In genomic region chr6:150979826-150980225, GRCh38 we compare ENCODE assay signal across 1 cellular context.
TF ChIP-seq lines count a peak whose summit lies in the region.

No MANE protein-coding gene starts in this region.

TF ChIP-seq in WTC11, 78 proteins besides CTCF, POLR2A, EP300 and RAD21 (continued from another document):
- TF ChIP-seq ZNF532 (CRISPR knock-in tag; IDR thresholded peaks at IDR 0.05; ENCODE audit: borderline replicate concordance) (no peak), AFF4 (CRISPR knock-in tag; IDR thresholded peaks at IDR 0.05; ENCODE audit: borderline replicate concordance) (no peak), GTF2I (CRISPR knock-in tag; conservative IDR thresholded peaks at IDR 0.05) (no peak), FOXK1 (CRISPR knock-in tag; IDR thresholded peaks at IDR 0.05) (no peak), ZNF425 (CRISPR knock-in tag; conservative IDR thresholded peaks at IDR 0.05) (no peak), MAX (CRISPR knock-in tag; IDR thresholded peaks at IDR 0.05) (no peak), GRHL2 (CRISPR knock-in tag; IDR thresholded peaks at IDR 0.05; ENCODE audit: insufficient replicate concordance, severe bottlenecking) (no peak)
- TF ChIP-seq, protein P1, sequence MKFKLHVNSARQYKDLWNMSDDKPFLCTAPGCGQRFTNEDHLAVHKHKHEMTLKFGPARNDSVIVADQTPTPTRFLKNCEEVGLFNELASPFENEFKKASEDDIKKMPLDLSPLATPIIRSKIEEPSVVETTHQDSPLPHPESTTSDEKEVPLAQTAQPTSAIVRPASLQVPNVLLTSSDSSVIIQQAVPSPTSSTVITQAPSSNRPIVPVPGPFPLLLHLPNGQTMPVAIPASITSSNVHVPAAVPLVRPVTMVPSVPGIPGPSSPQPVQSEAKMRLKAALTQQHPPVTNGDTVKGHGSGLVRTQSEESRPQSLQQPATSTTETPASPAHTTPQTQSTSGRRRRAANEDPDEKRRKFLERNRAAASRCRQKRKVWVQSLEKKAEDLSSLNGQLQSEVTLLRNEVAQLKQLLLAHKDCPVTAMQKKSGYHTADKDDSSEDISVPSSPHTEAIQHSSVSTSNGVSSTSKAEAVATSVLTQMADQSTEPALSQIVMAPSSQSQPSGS (CRISPR knock-in tag; IDR thresholded peaks at IDR 0.05; ENCODE audit: borderline replicate concordance, low read depth): no peak
- TF ChIP-seq, protein P2, sequence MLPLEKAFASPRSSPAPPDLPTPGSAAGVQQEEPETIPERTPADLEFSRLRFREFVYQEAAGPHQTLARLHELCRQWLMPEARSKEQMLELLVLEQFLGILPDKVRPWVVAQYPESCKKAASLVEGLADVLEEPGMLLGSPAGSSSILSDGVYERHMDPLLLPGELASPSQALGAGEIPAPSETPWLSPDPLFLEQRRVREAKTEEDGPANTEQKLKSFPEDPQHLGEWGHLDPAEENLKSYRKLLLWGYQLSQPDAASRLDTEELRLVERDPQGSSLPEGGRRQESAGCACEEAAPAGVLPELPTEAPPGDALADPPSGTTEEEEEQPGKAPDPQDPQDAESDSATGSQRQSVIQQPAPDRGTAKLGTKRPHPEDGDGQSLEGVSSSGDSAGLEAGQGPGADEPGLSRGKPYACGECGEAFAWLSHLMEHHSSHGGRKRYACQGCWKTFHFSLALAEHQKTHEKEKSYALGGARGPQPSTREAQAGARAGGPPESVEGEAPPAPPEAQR (CRISPR knock-in tag; IDR thresholded peaks at IDR 0.05): no peak
TF ChIP-seq in WTC11: peak in this region for 0.
